In genomic region chr9:129484325-129485000, GRCh38 we compare ENCODE assay signal across 10 cellular contexts.
DNase-seq lines count a peak whose midpoint lies in the region; ATAC-seq, FAIRE-seq and TF ChIP-seq lines count a peak whose summit lies in the region.
"Had no signal": no experiment of that assay in that cellular context is flagged by ENCODE, and none has a peak within 500 bp of the region (broad histone marks: within the 10 kb centered on the region; RNA-seq: fewer than 3 reads in every experiment).

No MANE protein-coding gene starts in this region.

- no peaks in the 10 kb centered on the region for H3K9me3 Mint-ChIP-seq in activated naive CD8-positive, alpha-beta T cell (ENCODE audit: low read depth)

- peaks cover 67% of the 10 kb centered on the region for H3K4me1 ChIP-seq in GM23248 (ENCODE audit: insufficient read depth)
- peaks cover 58 to 62% of the 10 kb centered on the region in 2 donors for H3K4me1 ChIP-seq in kidney (ENCODE audit: control insufficient read depth in 1 of 2, insufficient read depth in 1 of 2, low read depth in 1 of 2, low read length in 2 of 2)
- H3K4me1 ChIP-seq in smooth muscle cell (ENCODE audit: low read depth) = peaks cover 57% of the 10 kb centered on the region

- TF ChIP-seq CTCF in kidney (IDR thresholded peaks at IDR 0.05; ENCODE audit: borderline replicate concordance, extremely low read depth, insufficient read depth) = no peak
- TF ChIP-seq CTCF in smooth muscle cell (IDR thresholded peaks at IDR 0.05; ENCODE audit: borderline replicate concordance, insufficient read depth, poor library complexity, severe bottlenecking) = no peak

- no peak for FAIRE-seq in kidney (lab: Jason Lieb, UNC)

- no peaks in the 10 kb centered on the region for H3K27me3 Mint-ChIP-seq in activated naive CD8-positive, alpha-beta T cell
- H3K27me3 Mint-ChIP-seq: progenitor cell of endocrine pancreas had no signal

- no peak for ATAC-seq in GM19351 (IDR thresholded peaks at IDR 0.05; ENCODE audit: unreplicated experiment)

- H3K79me2 ChIP-seq in GM23248 (ENCODE audit: insufficient read depth) = peaks cover 9% of the 10 kb centered on the region
- H3K79me2 ChIP-seq in smooth muscle cell (ENCODE audit: low read depth) = peaks cover 10% of the 10 kb centered on the region

- H3K4me2 ChIP-seq in GM23248 (ENCODE audit: unreplicated experiment) (peak overlapping the region; percentile 79), smooth muscle cell (peak overlapping the region; percentile 97)

- peak overlapping the region; percentile 100 for H3K27ac ChIP-seq in GM23248
- peak overlapping the region; percentile 99 to 100 for H3K27ac ChIP-seq in kidney (ENCODE audit: low read depth in 2 of 2, low read length in 2 of 2)
- peak overlapping the region; percentile 100 for H3K27ac ChIP-seq in smooth muscle cell (ENCODE audit: low read depth)

- peak overlapping the region; percentile 97 for H3K9ac ChIP-seq in GM23248
- peak overlapping the region; percentile 88 to 92 for H3K9ac ChIP-seq in kidney (ENCODE audit: low read length in 2 of 2)
- H3K9ac ChIP-seq in smooth muscle cell (ENCODE audit: low read depth) = peak overlapping the region; percentile 96

- H4K20me1 ChIP-seq in GM23248 (ENCODE audit: insufficient read depth) (no peaks in the 10 kb centered on the region), smooth muscle cell (ENCODE audit: low read depth) (no peaks in the 10 kb centered on the region)

- no peaks in the 10 kb centered on the region for H3K9me2 ChIP-seq in GM23248 (ENCODE audit: insufficient read depth)

- H3K9me3 ChIP-seq in GM23248 (ENCODE audit: low read depth) (no peaks in the 10 kb centered on the region), kidney (ENCODE audit: control insufficient read depth in 1 of 2, low read length in 2 of 2) (no peaks in the 10 kb centered on the region), smooth muscle cell (replicated peaks; ENCODE audit: low read depth) (no peaks in the 10 kb centered on the region)

- H2AFZ ChIP-seq in GM23248 = no peak overlapping the region
- H2AFZ ChIP-seq in smooth muscle cell (ENCODE audit: low read depth) = no peak overlapping the region

- H3K4me3 Mint-ChIP-seq in activated naive CD8-positive, alpha-beta T cell = peak overlapping the region; percentile 30

- H3K27me3 ChIP-seq in GM23248 (replicated peaks; ENCODE audit: insufficient read depth) (no peaks in the 10 kb centered on the region), smooth muscle cell (ENCODE audit: low read depth) (no peaks in the 10 kb centered on the region)

- in situ Hi-C loops in GM23248 (cut with MboI) = loop anchor here (10.0 kb wide), 1 partner anchor 310 kb away; the partner anchor contains the start of gene IER5L

- H3K36me3 ChIP-seq in GM23248 (ENCODE audit: low read depth) (no peaks in the 10 kb centered on the region), kidney (ENCODE audit: control insufficient read depth in 1 of 2, insufficient read depth in 2 of 2, low read length in 2 of 2) (no peaks in the 10 kb centered on the region), smooth muscle cell (ENCODE audit: low read depth) (no peaks in the 10 kb centered on the region)

- 37 to 42% methylated on average over 12 of the region's 12 CpGs for WGBS in GM23248 (ENCODE audit: low coverage in 1 of 2, low lambda C conversion rate in 2 of 2, missing lambda C conversion rate in 2 of 2), 2 experiments
- 90% methylated on average over 12 of the region's 12 CpGs for WGBS in smooth muscle cell (ENCODE audit: low lambda C conversion rate)

- H3K36me3 Mint-ChIP-seq in activated naive CD8-positive, alpha-beta T cell = no peaks in the 10 kb centered on the region

- DNase-seq in GM23248 (peak; percentile 35), kidney (no peak), smooth muscle cell (lab: John Stamatoyannopoulos, UW; ENCODE audit: unreplicated experiment) (no peak), NCI-H345 treated with DMSO at 0.1 percent for 48 hours (lab: John Stamatoyannopoulos, UW; ENCODE audit: unreplicated experiment) (no peak), epidermal melanocyte (ENCODE audit: insufficient read length, low spot score) (no peak), retina (no peak)
- DNase-seq: NCI-H2107 had no signal

- intact Hi-C loops in kidney (cut with DNase I) = no loop called here

- peak overlapping the region; percentile 51; the same call in 1 of the 2 replicates for H3K4me3 ChIP-seq in GM23248
- H3K4me3 ChIP-seq in kidney (ENCODE audit: low read length in 2 of 2) = peak overlapping the region in 1 of 2 donors; percentile 31
- H3K4me3 ChIP-seq in smooth muscle cell = no peak overlapping the region

- H3K4me1 Mint-ChIP-seq in activated naive CD8-positive, alpha-beta T cell (ENCODE audit: low read depth) = peaks cover 48% of the 10 kb centered on the region

- peak overlapping the region; percentile 82 for H3K27ac Mint-ChIP-seq in activated naive CD8-positive, alpha-beta T cell

- H3F3A ChIP-seq in GM23248 (ENCODE audit: insufficient read depth) = peaks cover 61% of the 10 kb centered on the region
- peaks cover 72% of the 10 kb centered on the region for H3F3A ChIP-seq in smooth muscle cell (ENCODE audit: low read depth)
